Comparison of ENCODE assay signal across 26 cellular contexts in the genomic region with DNA sequence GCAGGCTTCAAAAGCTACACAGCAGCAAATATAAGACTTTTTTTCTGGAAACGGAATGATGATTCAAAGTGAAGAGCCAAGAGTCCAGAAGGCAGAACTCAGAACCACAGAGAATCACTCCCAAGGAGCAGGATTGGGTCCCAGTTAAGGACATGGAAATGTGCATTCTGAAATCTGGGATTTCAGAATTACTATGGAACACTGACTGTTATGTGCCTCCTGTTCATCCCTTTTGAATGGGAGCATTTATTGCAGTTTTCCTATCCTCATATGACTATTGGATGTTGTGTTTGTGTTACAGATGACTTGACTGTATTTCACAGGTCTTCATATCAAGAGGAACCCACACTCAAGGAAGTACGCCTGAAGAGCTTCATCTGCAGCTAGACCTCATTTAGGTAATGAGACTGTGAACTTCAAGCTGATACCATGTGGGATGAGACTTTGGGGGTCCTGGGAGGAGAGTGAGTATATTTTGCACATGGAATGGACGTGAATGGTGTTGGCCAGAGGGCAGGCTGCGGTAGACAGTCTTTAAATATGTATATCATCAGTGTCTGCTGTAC.
"Had no signal": no experiment of that assay in that cellular context is flagged by ENCODE, and none has a peak within 500 bp of the region (broad histone marks: within the 10 kb centered on the region; RNA-seq: fewer than 3 reads in every experiment).

No MANE protein-coding gene starts in this region.

- H3K36me3 Mint-ChIP-seq: natural killer cell had no signal

- H2AFZ ChIP-seq: neural progenitor cell, parathyroid adenoma had no signal

- H3K4me1 Mint-ChIP-seq: nephron progenitor cell, neural progenitor cell had no signal

- H3K4me1 ChIP-seq: left lung, lower lobe of right lung, neural progenitor cell, parathyroid adenoma, psoas muscle, right lobe of liver, stomach, testis, thyroid gland, upper lobe of right lung had no signal

- H3K79me2 ChIP-seq: parathyroid adenoma had no signal

- H3K9ac ChIP-seq: neural progenitor cell, parathyroid adenoma had no signal

- H3K27ac Mint-ChIP-seq: natural killer cell; nephron progenitor cell; neural progenitor cell; stimulated activated memory B cell treated with anti-CD40 and anti-IgM and Interleukin-4, amounts not matched to agents 10 μg/mL and 1 μg/mL and 100 μg/mL, for 72 hours had no signal

- H3K4me2 ChIP-seq: neural progenitor cell, smooth muscle cell had no signal

- DNase-seq: hippocampal formation; kidney; left colon; left lung; lower lobe of right lung; natural killer cell; nephron progenitor cell; occipital lobe; psoas muscle; right lobe of liver; stimulated activated CD4-positive, alpha-beta T cell treated with anti-CD3 and anti-CD28 coated beads, Interleukin-1b, Interleukin-23, amount 100 ng/mL, for 48 hours; stimulated activated CD4-positive, alpha-beta T cell treated with anti-CD3 and anti-CD28 coated beads, Interleukin-2, amount 100 ng/mL, for 48 hours; stimulated activated CD4-positive, alpha-beta T cell treated with anti-CD3 and anti-CD28 coated beads, Interleukin-4, amount 100 ng/mL, for 4 hours; stimulated activated CD8-positive, alpha-beta memory T cell treated with anti-CD3 and anti-CD28 coated beads, Interleukin-4, amount 100 ng/mL, for 48 hours; stimulated activated naive CD8-positive, alpha-beta T cell treated with anti-CD3 and anti-CD28 coated beads, Interleukin-15, Interleukin-2, amounts not matched to agents 100 U/mL and 50 U/mL, for 24 hours; stomach; testis; thyroid gland; trophoblast cell; upper lobe of right lung had no signal

- H3K4me3 Mint-ChIP-seq: natural killer cell; nephron progenitor cell; neural progenitor cell; stimulated activated memory B cell treated with anti-CD40 and anti-IgM and Interleukin-4, amounts not matched to agents 10 μg/mL and 1 μg/mL and 100 μg/mL, for 72 hours had no signal

- H3K9me3 Mint-ChIP-seq: natural killer cell had no signal

- H3K9me3 ChIP-seq: lower lobe of right lung, neutrophil, psoas muscle, testis, thyroid gland, upper lobe of right lung had no signal

- ATAC-seq: left colon; left lung; lower lobe of right lung; natural killer cell; psoas muscle; right lobe of liver; stimulated activated memory B cell treated with anti-CD40 and anti-IgM and Interleukin-4, amounts not matched to agents 10 μg/mL and 1 μg/mL and 100 μg/mL, for 72 hours; stimulated activated naive CD8-positive, alpha-beta T cell treated with anti-CD3 and anti-CD28 coated beads, Interleukin-15, Interleukin-2, amounts not matched to agents 100 U/mL and 50 U/mL, for 24 hours; upper lobe of right lung had no signal

- H3K27ac ChIP-seq: left lung, lower lobe of right lung, neural progenitor cell, neutrophil, parathyroid adenoma, psoas muscle, right lobe of liver, stomach, testis, thyroid gland, upper lobe of right lung had no signal

- H3K36me3 ChIP-seq: left lung, lower lobe of right lung, neural progenitor cell, neutrophil, right lobe of liver, stomach, thyroid gland, upper lobe of right lung had no signal

- FAIRE-seq: kidney, urothelium cell line had no signal

- H3K27me3 Mint-ChIP-seq: stimulated activated memory B cell treated with anti-CD40 and anti-IgM and Interleukin-4, amounts not matched to agents 10 μg/mL and 1 μg/mL and 100 μg/mL, for 72 hours had no signal

- H3K27me3 ChIP-seq: left lung, right lobe of liver, stomach, testis, thyroid gland, upper lobe of right lung had no signal

- H3K4me3 ChIP-seq: left lung, lower lobe of right lung, neural progenitor cell, psoas muscle, right lobe of liver, smooth muscle cell, stomach, testis, thyroid gland, upper lobe of right lung had no signal
